Comparison of ENCODE assay signal across 30 cellular contexts in the genomic region with DNA sequence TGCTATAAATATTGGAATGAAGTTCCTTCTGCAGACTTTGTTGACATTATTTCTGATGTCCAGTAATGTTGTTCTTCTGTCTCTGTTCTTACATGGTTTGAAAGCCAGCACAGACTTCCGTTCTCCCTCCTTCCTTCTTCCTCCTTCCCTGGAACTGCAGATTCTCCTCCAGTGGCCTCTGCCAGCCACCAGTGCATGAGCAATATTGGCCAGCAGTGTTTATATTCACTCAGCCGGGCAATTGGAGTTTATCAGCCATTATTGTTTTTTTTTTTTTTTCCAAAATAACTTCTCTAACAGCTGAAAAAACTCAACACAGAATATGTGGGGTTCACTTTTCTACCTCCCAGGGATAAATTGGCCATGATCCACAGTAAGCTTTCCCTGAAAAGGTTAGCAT.
"Had no signal": no experiment of that assay in that cellular context is flagged by ENCODE, and none has a peak within 500 bp of the region (broad histone marks: within the 10 kb centered on the region; RNA-seq: fewer than 3 reads in every experiment).

No MANE protein-coding gene starts in this region.

- H3K27me3 ChIP-seq: brain microvascular endothelial cell, esophagus muscularis mucosa, gastroesophageal sphincter, heart right ventricle had no signal

- FAIRE-seq: astrocyte, bronchial epithelial cell, colon had no signal

- H3K36me3 ChIP-seq: brain microvascular endothelial cell, esophagus muscularis mucosa, gastroesophageal sphincter, heart right ventricle, WERI-Rb-1 had no signal

- H3K4me3 ChIP-seq: dorsolateral prefrontal cortex, esophagus muscularis mucosa, gastroesophageal sphincter, heart right ventricle had no signal

- H3K27ac ChIP-seq: brain microvascular endothelial cell, dorsolateral prefrontal cortex, esophagus muscularis mucosa, gastroesophageal sphincter, heart right ventricle, WERI-Rb-1 had no signal

- ATAC-seq: activated CD4-positive, CD25-positive, alpha-beta regulatory T cell treated with anti-CD3 and anti-CD28 coated beads, Interleukin-2, amount 50 U/mL, for 24 hours; activated naive CD4-positive, alpha-beta T cell treated with anti-CD3 and anti-CD28 coated beads, Interleukin-2, amount 50 U/mL, for 72 hours; activated T-cell treated with anti-CD3 and anti-CD28 coated beads, Interleukin-2, amount 50 U/mL, for 72 hours; gastroesophageal sphincter; heart right ventricle; T-helper 17 cell had no signal

- H3K4me1 ChIP-seq: gastroesophageal sphincter had no signal

- DNase-seq: activated B cell treated with CpG ODN at 0.5 μM for 24 hours; activated CD4-positive, alpha-beta memory T cell treated with anti-CD3 and anti-CD28 coated beads for 36 hours; activated CD4-positive, alpha-beta T cell treated with anti-CD3 and anti-CD28 coated beads for 48 hours; activated CD4-positive, alpha-beta T cell treated with anti-CD3 and anti-CD28 coated beads, Interleukin-2, amount 50 U/mL, for 1 hour; activated CD8-positive, alpha-beta memory T cell treated with anti-CD3 and anti-CD28 coated beads, Interleukin-2, amount 50 U/mL, for 48 hours; activated gamma-delta T cell; activated naive CD4-positive, alpha-beta T cell; activated naive CD4-positive, alpha-beta T cell treated with anti-CD3 and anti-CD28 coated beads, Interleukin-2, amount 10 ng/mL, durations not matched to agents 7 days and 5 days; activated naive CD8-positive, alpha-beta T cell treated with anti-CD3 and anti-CD28 coated beads, Interleukin-2, amount 10 ng/mL, durations not matched to agents 7 days and 5 days; activated T-cell treated with anti-CD3 and anti-CD28 coated beads for 4 hours; activated T-cell treated with anti-CD3 and anti-CD28 coated beads, Interleukin-2, amount 50 U/mL, for 24 hours; activated T-cell treated with anti-CD3 and anti-CD28 coated beads, Interleukin-2, amount 50 U/mL, for 72 hours; brain microvascular endothelial cell; dorsolateral prefrontal cortex; effector memory CD4-positive, alpha-beta T cell; endodermal cell; erythroblast; foreskin melanocyte; heart right ventricle; T-helper 1 cell; T-helper 17 cell; T1000; WERI-Rb-1 had no signal
